In the genomic region with DNA sequence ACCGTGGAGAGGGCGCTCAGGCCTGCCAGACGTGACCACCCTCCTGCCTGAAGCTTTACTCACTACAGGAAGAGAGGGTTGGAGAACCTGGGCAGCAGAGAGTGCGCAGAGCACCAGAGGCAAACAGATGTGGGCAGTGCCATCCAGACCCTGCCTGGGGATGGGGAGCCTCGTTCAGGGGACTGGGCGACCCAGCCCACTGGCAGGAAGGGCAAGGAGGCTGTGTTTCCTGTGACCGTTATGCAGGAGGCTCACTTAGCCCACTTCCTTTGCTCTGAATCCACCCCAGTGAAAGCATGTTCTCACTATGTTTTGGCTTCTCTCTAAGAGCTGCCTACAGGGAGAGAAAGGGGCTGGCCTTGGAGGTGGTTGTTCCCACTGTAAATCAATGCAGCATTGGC, we compare ENCODE assay signal across 12 cellular contexts. TPM values are rescaled to one million over a fixed set of nuclear protein-coding genes. Genes with fewer than 3 reads are reported as not detected.
A peak's percentile ranks its signal among the peaks of the same experiment; 100 is the strongest.
DNase-seq lines count a peak whose midpoint lies in the region; ATAC-seq lines count a peak whose summit lies in the region.
"Had no signal": no experiment of that assay in that cellular context is flagged by ENCODE, and none has a peak within 500 bp of the region (broad histone marks: within the 10 kb centered on the region; RNA-seq: fewer than 3 reads in every experiment).

No MANE protein-coding gene starts in this region.

- intact Hi-C loops in activated CD4-positive, alpha-beta T cell treated with anti-CD3 and anti-CD28 coated beads for 36 hours (cut with DNase I, micrococcal nuclease) = no loop called here
- intact Hi-C loops in activated T-helper 2 cell treated with anti-CD3 and anti-CD28 coated beads, Interferon-gamma antibody, Interleukin-2, Interleukin-4, amounts not matched to agents 10 μg/mL and 5 μg/mL and 100 μg/mL, durations not matched to agents 14 hours and 24 hours and 36 hours (cut with micrococcal nuclease) = loop anchor here (2.0 to 5.0 kb wide), 2 partner anchors 22 to 886 kb away; partner anchors contain the start of gene ACKR3

- peaks cover 89% of the 10 kb centered on the region for H3K4me1 Mint-ChIP-seq in activated CD4-positive, alpha-beta T cell treated with anti-CD3 and anti-CD28 coated beads for 36 hours
- H3K4me1 Mint-ChIP-seq in activated T-helper 2 cell treated with anti-CD3 and anti-CD28 coated beads, Interferon-gamma antibody, Interleukin-2, Interleukin-4, amounts not matched to agents 10 μg/mL and 5 μg/mL and 100 μg/mL, durations not matched to agents 14 hours and 24 hours and 36 hours (ENCODE audit: low read depth) = peaks cover 74% of the 10 kb centered on the region

- H3K9me3 ChIP-seq in KOPT-K1 (ENCODE audit: insufficient read depth, low read length, poor library complexity, severe bottlenecking) = no peaks in the 10 kb centered on the region

- peak overlapping the region; percentile 96 for H3K27ac ChIP-seq in KOPT-K1 (ENCODE audit: low read depth, low read length, poor library complexity, severe bottlenecking)
- H3K27ac ChIP-seq in skin epidermis = peak overlapping the region in 13 of 21 experiments; percentile 12 to 90 (median 51)
- H3K27ac ChIP-seq: 22Rv1 had no signal

- peak; percentile 74 for ATAC-seq in activated CD4-positive, alpha-beta T cell treated with anti-CD3 and anti-CD28 coated beads for 36 hours
- ATAC-seq in left lobe of liver = no peak

- CTCF ChIA-PET in activated CD4-positive, alpha-beta T cell treated with anti-CD3 and anti-CD28 coated beads for 36 hours (lab: Charles Lee) = interaction anchor here (2.5 kb wide), 1 partner anchor 10 kb away, joined by 15 read pairs; no protein-coding TSS in a partner anchor

- peaks cover 3% of the 10 kb centered on the region; the same call in 1 of the 2 replicates for H3K36me3 ChIP-seq in KOPT-K1 (ENCODE audit: insufficient read depth, low read length)

- H3K4me3 ChIP-seq in skin epidermis = no peak overlapping the region

- peak overlapping the region; percentile 45 for H3K4me3 Mint-ChIP-seq in activated CD4-positive, alpha-beta T cell treated with anti-CD3 and anti-CD28 coated beads for 36 hours
- peak overlapping the region; percentile 68 for H3K4me3 Mint-ChIP-seq in activated T-helper 2 cell treated with anti-CD3 and anti-CD28 coated beads, Interferon-gamma antibody, Interleukin-2, Interleukin-4, amounts not matched to agents 10 μg/mL and 5 μg/mL and 100 μg/mL, durations not matched to agents 14 hours and 24 hours and 36 hours (ENCODE audit: low read depth)
- H3K4me3 Mint-ChIP-seq: nephron progenitor cell had no signal

- peaks cover 17% of the 10 kb centered on the region for H3K36me3 Mint-ChIP-seq in activated CD4-positive, alpha-beta T cell treated with anti-CD3 and anti-CD28 coated beads for 36 hours (ENCODE audit: low read depth)
- peaks cover 39% of the 10 kb centered on the region for H3K36me3 Mint-ChIP-seq in activated T-helper 2 cell treated with anti-CD3 and anti-CD28 coated beads, Interferon-gamma antibody, Interleukin-2, Interleukin-4, amounts not matched to agents 10 μg/mL and 5 μg/mL and 100 μg/mL, durations not matched to agents 14 hours and 24 hours and 36 hours (ENCODE audit: low read depth)

- POLR2A ChIA-PET in activated CD4-positive, alpha-beta T cell treated with anti-CD3 and anti-CD28 coated beads for 36 hours (lab: Charles Lee) = no interaction called here

- peak overlapping the region; percentile 94 for H3K27ac Mint-ChIP-seq in activated CD4-positive, alpha-beta T cell treated with anti-CD3 and anti-CD28 coated beads for 36 hours
- peak overlapping the region; percentile 93 for H3K27ac Mint-ChIP-seq in activated T-helper 2 cell treated with anti-CD3 and anti-CD28 coated beads, Interferon-gamma antibody, Interleukin-2, Interleukin-4, amounts not matched to agents 10 μg/mL and 5 μg/mL and 100 μg/mL, durations not matched to agents 14 hours and 24 hours and 36 hours
- H3K27ac Mint-ChIP-seq: nephron progenitor cell had no signal

- peak; percentile 57 for DNase-seq in activated CD4-positive, alpha-beta T cell treated with anti-CD3 and anti-CD28 coated beads for 36 hours
- DNase-seq in activated CD4-positive, alpha-beta T cell treated with anti-CD3 and anti-CD28 coated beads for 1 hour = no peak
- peak; percentile 44 for DNase-seq in activated T-helper 2 cell treated with anti-CD3 and anti-CD28 coated beads, Interferon-gamma antibody, Interleukin-2, Interleukin-4, amounts not matched to agents 10 μg/mL and 5 μg/mL and 100 μg/mL, durations not matched to agents 14 hours and 24 hours and 36 hours (ENCODE audit: low spot score)
- no peak for DNase-seq in left lobe of liver (ENCODE audit: low spot score)
- no peak for DNase-seq in globus pallidus (ENCODE audit: low spot score)
- no peak for DNase-seq in NCI-H748 treated with DMSO at 0.1 percent for 48 hours (lab: John Stamatoyannopoulos, UW)
- DNase-seq: NCI-H526, nephron progenitor cell, trophoblast cell had no signal

- peaks cover 6% of the 10 kb centered on the region for H3K9me3 Mint-ChIP-seq in activated CD4-positive, alpha-beta T cell treated with anti-CD3 and anti-CD28 coated beads for 36 hours (ENCODE audit: low read depth)
- peaks cover 10% of the 10 kb centered on the region for H3K9me3 Mint-ChIP-seq in activated T-helper 2 cell treated with anti-CD3 and anti-CD28 coated beads, Interferon-gamma antibody, Interleukin-2, Interleukin-4, amounts not matched to agents 10 μg/mL and 5 μg/mL and 100 μg/mL, durations not matched to agents 14 hours and 24 hours and 36 hours

- H3K27me3 Mint-ChIP-seq in activated CD4-positive, alpha-beta T cell treated with anti-CD3 and anti-CD28 coated beads for 36 hours = no peaks in the 10 kb centered on the region
- H3K27me3 Mint-ChIP-seq in activated T-helper 2 cell treated with anti-CD3 and anti-CD28 coated beads, Interferon-gamma antibody, Interleukin-2, Interleukin-4, amounts not matched to agents 10 μg/mL and 5 μg/mL and 100 μg/mL, durations not matched to agents 14 hours and 24 hours and 36 hours (ENCODE audit: low read depth) = no peaks in the 10 kb centered on the region

RNA-seq across cellular contexts. Expression of gene ACKR3, which starts 23.1 kb away (rescaled TPM):
- 1 to 10 TPM; 1.2 to 2.4 TPM for total RNA-seq in activated CD4-positive, alpha-beta T cell treated with anti-CD3 and anti-CD28 coated beads for 36 hours
- 1.8 and 2.7 TPM in 2 replicates for total RNA-seq in activated T-helper 2 cell treated with anti-CD3 and anti-CD28 coated beads, Interferon-gamma antibody, Interleukin-2, Interleukin-4, amounts not matched to agents 10 μg/mL and 5 μg/mL and 100 μg/mL, durations not matched to agents 14 hours and 24 hours and 36 hours
- 2.4 TPM for total RNA-seq in left lobe of liver

Comparison
In these comparisons a context has a peak if more than half of its experiments do, and no peak if none do; other contexts are left out.
1. DNase-seq: peak in activated CD4-positive, alpha-beta T cell treated with anti-CD3 and anti-CD28 coated beads for 36 hours (single experiment) and activated T-helper 2 cell treated with anti-CD3 and anti-CD28 coated beads, Interferon-gamma antibody, Interleukin-2, Interleukin-4, amounts not matched to agents 10 μg/mL and 5 μg/mL and 100 μg/mL, durations not matched to agents 14 hours and 24 hours and 36 hours (single experiment); none in activated CD4-positive, alpha-beta T cell treated with anti-CD3 and anti-CD28 coated beads for 1 hour (single experiment), left lobe of liver (single experiment), globus pallidus (single experiment) and NCI-H748 treated with DMSO at 0.1 percent for 48 hours (single experiment).